ENCODE assay signal across 1 cellular context in the genomic region with DNA sequence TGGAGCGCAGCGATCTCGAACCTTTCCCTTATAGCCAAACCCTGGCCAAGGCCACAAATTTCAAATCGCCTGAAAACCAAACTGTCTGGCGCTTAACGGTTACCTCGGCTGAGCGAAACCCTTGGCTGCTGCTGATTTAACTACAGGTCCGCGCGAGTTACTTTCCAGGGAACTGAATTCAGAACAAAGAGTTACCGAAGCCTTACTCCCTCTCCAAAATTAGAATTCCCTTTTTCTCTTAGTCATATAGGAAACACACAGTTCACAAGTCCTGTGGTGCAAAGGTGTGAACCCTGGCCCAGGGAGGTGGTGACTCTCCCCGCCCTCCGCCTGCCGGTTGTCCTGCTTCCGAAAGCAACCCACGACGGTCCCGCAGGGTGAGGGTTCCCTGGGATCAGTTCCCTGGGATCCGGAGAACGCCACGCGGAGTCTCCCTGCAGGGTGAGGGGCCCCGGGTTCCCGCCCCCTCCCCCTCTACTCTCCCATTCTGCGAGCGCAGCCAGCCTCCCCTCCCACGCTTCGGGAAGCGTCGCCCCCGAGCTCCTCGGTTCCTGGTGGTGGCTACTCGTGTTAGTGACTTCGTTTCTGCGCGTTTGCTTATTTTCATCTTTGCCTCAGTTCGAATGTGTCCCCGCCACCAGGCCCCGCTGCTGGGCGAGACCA.
TF ChIP-seq lines count a peak whose summit lies in the region.

No MANE protein-coding gene starts in this region.

TF ChIP-seq in IMR-90, 13 proteins besides CTCF, POLR2A, EP300 and RAD21 (continued from another document):
- no peak for TF ChIP-seq NFE2L2 (IDR thresholded peaks at IDR 0.05; ENCODE audit: low read depth, low read length)
- no peak for TF ChIP-seq RCOR1 (IDR thresholded peaks at IDR 0.05; ENCODE audit: insufficient replicate concordance, low read length)
- TF ChIP-seq SMC3 (IDR thresholded peaks at IDR 0.05; ENCODE audit: low read depth, low read length) = no peak
TF ChIP-seq in IMR-90: peak in this region for 0.
